Comparison of ENCODE assay signal across 19 cellular contexts in genomic region chr2:108407864-108408729, GRCh38. TPM values are rescaled to one million over a fixed set of nuclear protein-coding genes. Genes with fewer than 3 reads are reported as not detected.
DNase-seq lines count a peak whose midpoint lies in the region; ATAC-seq and TF ChIP-seq lines count a peak whose summit lies in the region.
"Had no signal": no experiment of that assay in that cellular context is flagged by ENCODE, and none has a peak within 500 bp of the region (broad histone marks: within the 10 kb centered on the region; RNA-seq: fewer than 3 reads in every experiment).

No MANE protein-coding gene starts in this region.

- H3K27ac Mint-ChIP-seq in activated T-helper 2 cell treated with anti-CD3 and anti-CD28 coated beads, Interferon-gamma antibody, Interleukin-2, Interleukin-4, amounts not matched to agents 10 μg/mL and 5 μg/mL and 100 μg/mL, durations not matched to agents 14 hours and 24 hours and 36 hours: no peak overlapping the region
- H3K27ac Mint-ChIP-seq: T-helper 2 cell treated with Interferon-gamma antibody and Interleukin-4, amounts not matched to agents 5 μg/mL and 100 μg/mL, for 36 hours had no signal

- no peaks in the 10 kb centered on the region for H3K4me1 Mint-ChIP-seq in activated T-helper 2 cell treated with anti-CD3 and anti-CD28 coated beads, Interferon-gamma antibody, Interleukin-2, Interleukin-4, amounts not matched to agents 10 μg/mL and 5 μg/mL and 100 μg/mL, durations not matched to agents 14 hours and 24 hours and 36 hours (ENCODE audit: low read depth)
- H3K4me1 Mint-ChIP-seq: CD14-positive monocyte had no signal

- TF ChIP-seq CTCF in GM10266 (IDR thresholded peaks at IDR 0.05; ENCODE audit: control insufficient read depth, insufficient read depth, low read depth, missing control alignments) (no peak), choroid plexus epithelial cell (conservative IDR thresholded peaks at IDR 0.05; ENCODE audit: low read depth, low read length) (no peak)

- no peak overlapping the region for H3K4me3 ChIP-seq in choroid plexus epithelial cell (ENCODE audit: low read depth, low read length)
- H3K4me3 ChIP-seq: HAP-1, SJCRH30 had no signal

- DNase-seq in GM10266 (ENCODE audit: extremely low spot score) (peak; percentile 23), choroid plexus epithelial cell (ENCODE audit: low read depth) (peak; percentile 35), NCI-H1092 (lab: John Stamatoyannopoulos, UW) (no peak)
- DNase-seq in stimulated activated naive CD8-positive, alpha-beta T cell treated with anti-CD3 and anti-CD28 coated beads, Interleukin-15, Interleukin-2, amounts not matched to agents 100 U/mL and 50 U/mL, for 24 hours: no peak
- DNase-seq in activated T-helper 2 cell treated with anti-CD3 and anti-CD28 coated beads, Interferon-gamma antibody, Interleukin-2, Interleukin-4, amounts not matched to agents 10 μg/mL and 5 μg/mL and 100 μg/mL, durations not matched to agents 14 hours and 24 hours and 36 hours (ENCODE audit: low spot score): no peak
- DNase-seq: NCI-H1436 treated with DMSO at 0.1 percent for 48 hours, NCI-H2029 treated with DMSO at 0.1 percent for 48 hours, NCI-H2171 treated with DMSO at 0.1 percent for 48 hours, NCI-H748 treated with DMSO at 0.1 percent for 48 hours, PC-3, SJCRH30 had no signal

- H3K4me3 Mint-ChIP-seq in activated T-helper 2 cell treated with anti-CD3 and anti-CD28 coated beads, Interferon-gamma antibody, Interleukin-2, Interleukin-4, amounts not matched to agents 10 μg/mL and 5 μg/mL and 100 μg/mL, durations not matched to agents 14 hours and 24 hours and 36 hours (ENCODE audit: low read depth): no peak overlapping the region
- H3K4me3 Mint-ChIP-seq: CD14-positive monocyte; T-helper 2 cell treated with Interferon-gamma antibody and Interleukin-4, amounts not matched to agents 5 μg/mL and 100 μg/mL, for 36 hours had no signal

- ATAC-seq in GM18508 (IDR thresholded peaks at IDR 0.05; ENCODE audit: insufficient read depth, unreplicated experiment) (peak; percentile 61), HG03378 (IDR thresholded peaks at IDR 0.05; ENCODE audit: unreplicated experiment) (peak; percentile 46)
- no peak for ATAC-seq in stimulated activated naive CD8-positive, alpha-beta T cell treated with anti-CD3 and anti-CD28 coated beads, Interleukin-15, Interleukin-2, amounts not matched to agents 100 U/mL and 50 U/mL, for 24 hours
- ATAC-seq: PC-3 had no signal

- intact Hi-C loops in activated T-helper 2 cell treated with anti-CD3 and anti-CD28 coated beads, Interferon-gamma antibody, Interleukin-2, Interleukin-4, amounts not matched to agents 10 μg/mL and 5 μg/mL and 100 μg/mL, durations not matched to agents 14 hours and 24 hours and 36 hours (cut with micrococcal nuclease): no loop called here

- peaks cover 2% of the 10 kb centered on the region for H3K27me3 Mint-ChIP-seq in activated T-helper 2 cell treated with anti-CD3 and anti-CD28 coated beads, Interferon-gamma antibody, Interleukin-2, Interleukin-4, amounts not matched to agents 10 μg/mL and 5 μg/mL and 100 μg/mL, durations not matched to agents 14 hours and 24 hours and 36 hours (ENCODE audit: low read depth)

- H3K36me3 Mint-ChIP-seq in activated T-helper 2 cell treated with anti-CD3 and anti-CD28 coated beads, Interferon-gamma antibody, Interleukin-2, Interleukin-4, amounts not matched to agents 10 μg/mL and 5 μg/mL and 100 μg/mL, durations not matched to agents 14 hours and 24 hours and 36 hours (ENCODE audit: low read depth): no peaks in the 10 kb centered on the region
- H3K36me3 Mint-ChIP-seq: CD14-positive monocyte had no signal

- peaks cover 14% of the 10 kb centered on the region for H3K9me3 Mint-ChIP-seq in activated T-helper 2 cell treated with anti-CD3 and anti-CD28 coated beads, Interferon-gamma antibody, Interleukin-2, Interleukin-4, amounts not matched to agents 10 μg/mL and 5 μg/mL and 100 μg/mL, durations not matched to agents 14 hours and 24 hours and 36 hours

RNA-seq across cellular contexts. Expression of gene SULT1C4, which starts 30.3 kb away (rescaled TPM):
- total RNA-seq in activated T-helper 2 cell treated with anti-CD3 and anti-CD28 coated beads, Interferon-gamma antibody, Interleukin-2, Interleukin-4, amounts not matched to agents 10 μg/mL and 5 μg/mL and 100 μg/mL, durations not matched to agents 14 hours and 24 hours and 36 hours: not detected in 2 replicates
- total RNA-seq: A673, HT-29, NCI-H460, PC-3 had no signal

RNA-seq across cellular contexts. Expression of gene GCC2, which starts 40.9 kb away (rescaled TPM):
- total RNA-seq in activated T-helper 2 cell treated with anti-CD3 and anti-CD28 coated beads, Interferon-gamma antibody, Interleukin-2, Interleukin-4, amounts not matched to agents 10 μg/mL and 5 μg/mL and 100 μg/mL, durations not matched to agents 14 hours and 24 hours and 36 hours: 38.8 and 42.7 TPM in 2 replicates

Comparison
In these comparisons a context has a peak if more than half of its experiments do, and no peak if none do; other contexts are left out.
1. DNase-seq: peak in GM10266 (single experiment) and choroid plexus epithelial cell (single experiment); none in stimulated activated naive CD8-positive, alpha-beta T cell treated with anti-CD3 and anti-CD28 coated beads, Interleukin-15, Interleukin-2, amounts not matched to agents 100 U/mL and 50 U/mL, for 24 hours (single experiment), activated T-helper 2 cell treated with anti-CD3 and anti-CD28 coated beads, Interferon-gamma antibody, Interleukin-2, Interleukin-4, amounts not matched to agents 10 μg/mL and 5 μg/mL and 100 μg/mL, durations not matched to agents 14 hours and 24 hours and 36 hours (single experiment) and NCI-H1092 (single experiment).